In the genomic region with DNA sequence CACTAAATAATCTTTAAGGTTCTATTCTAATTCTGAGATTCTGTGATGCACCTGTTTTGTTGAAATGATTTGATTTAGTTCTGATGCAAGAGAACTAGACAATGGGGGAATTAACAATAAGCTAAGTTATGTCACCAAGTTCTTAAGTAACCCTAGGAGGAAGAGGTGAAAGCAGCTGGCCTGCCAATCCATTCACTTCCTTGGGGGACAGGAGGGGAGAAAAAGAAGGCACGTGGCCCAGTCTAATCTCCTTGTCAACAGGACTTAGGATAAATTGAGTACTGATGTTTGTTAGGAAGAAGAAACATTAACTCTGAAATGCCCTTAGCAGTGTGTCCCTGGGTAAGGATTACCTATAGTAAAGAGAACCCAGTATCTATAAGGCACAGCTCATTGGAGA, we compare ENCODE assay signal across 22 cellular contexts. TPM values are rescaled to one million over a fixed set of nuclear protein-coding genes. Genes with fewer than 3 reads are reported as not detected.
"Had no signal": no experiment of that assay in that cellular context is flagged by ENCODE, and none has a peak within 500 bp of the region (broad histone marks: within the 10 kb centered on the region; RNA-seq: fewer than 3 reads in every experiment).

No MANE protein-coding gene starts in this region.

- H3K4me3 ChIP-seq: coronary artery, esophagus squamous epithelium, gastrocnemius medialis, heart right ventricle, left lung, lower lobe of right lung, mucosa of descending colon had no signal

- H3K27ac ChIP-seq: coronary artery, epithelial cell of prostate, esophagus squamous epithelium, gastrocnemius medialis, heart right ventricle, left lung, lower lobe of right lung had no signal

- DNase-seq: effector CD8-positive, alpha-beta T cell; effector memory CD8-positive, alpha-beta T cell; endodermal cell; erythroblast; esophagus squamous epithelium; foreskin fibroblast; foreskin melanocyte; gastrocnemius medialis; glutamatergic neuron; head of caudate nucleus; heart right ventricle; hippocampal formation; left cardiac atrium; left lung; left ventricle myocardium superior; lower lobe of right lung; mesenchymal stem cell; mucosa of descending colon had no signal

- H3K27me3 ChIP-seq: esophagus squamous epithelium, gastrocnemius medialis, heart right ventricle, left lung had no signal

- H3K36me3 ChIP-seq: esophagus squamous epithelium, gastrocnemius medialis, left lung, lower lobe of right lung had no signal

- H3K9me3 ChIP-seq: esophagus squamous epithelium, gastrocnemius medialis, heart right ventricle, left lung, lower lobe of right lung, mucosa of descending colon had no signal

- H3K4me1 ChIP-seq: esophagus squamous epithelium, gastrocnemius medialis, heart right ventricle, left lung, lower lobe of right lung had no signal

- ATAC-seq: effector memory CD8-positive, alpha-beta T cell; esophagus mucosa; gastrocnemius medialis; heart right ventricle; left cardiac atrium; left lung; left ventricle myocardium superior; lower lobe of right lung; mucosa of descending colon had no signal

RNA-seq across cellular contexts. Expression of gene TLCD4, which starts 36.9 kb away (rescaled TPM):
- total RNA-seq: glomerular endothelial cell had no signal
